In the genomic region with DNA sequence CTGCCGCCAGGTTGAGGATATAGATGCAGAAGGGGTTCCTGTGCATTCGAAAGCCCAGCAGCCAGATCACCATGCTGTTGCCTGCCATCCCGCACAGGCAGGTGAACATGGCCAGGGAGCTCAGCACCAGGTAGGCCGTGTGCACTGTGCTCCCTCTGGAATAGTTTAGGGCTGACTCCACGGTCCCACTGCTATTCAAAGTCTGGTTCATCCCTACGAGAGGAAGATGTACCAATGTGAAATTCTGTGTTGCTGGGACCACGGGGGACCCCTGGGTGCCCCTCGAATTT, we compare ENCODE assay signal across 1 cellular context.
TF ChIP-seq lines count a peak whose summit lies in the region.

A gene with protein sequence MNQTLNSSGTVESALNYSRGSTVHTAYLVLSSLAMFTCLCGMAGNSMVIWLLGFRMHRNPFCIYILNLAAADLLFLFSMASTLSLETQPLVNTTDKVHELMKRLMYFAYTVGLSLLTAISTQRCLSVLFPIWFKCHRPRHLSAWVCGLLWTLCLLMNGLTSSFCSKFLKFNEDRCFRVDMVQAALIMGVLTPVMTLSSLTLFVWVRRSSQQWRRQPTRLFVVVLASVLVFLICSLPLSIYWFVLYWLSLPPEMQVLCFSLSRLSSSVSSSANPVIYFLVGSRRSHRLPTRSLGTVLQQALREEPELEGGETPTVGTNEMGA (minus strand): TSS at position 211 of the 290 bp plus-strand sequence. CDS start 0 bp downstream, at position 211.

TF ChIP-seq in H1, 55 proteins besides CTCF, POLR2A, EP300 and RAD21:
- TF ChIP-seq KDM1A (IDR thresholded peaks at IDR 0.05; ENCODE audit: borderline replicate concordance, low read length) (no peak), TEAD4 (IDR thresholded peaks at IDR 0.05; ENCODE audit: low read depth, low read length) (no peak), GTF2F1 (IDR thresholded peaks at IDR 0.05; ENCODE audit: borderline replicate concordance, low read depth, low read length) (no peak), CHD1 (IDR thresholded peaks at IDR 0.05; ENCODE audit: low read depth, low read length) (no peak), SIN3A (conservative IDR thresholded peaks at IDR 0.05 in 1 of 2, IDR thresholded peaks at IDR 0.05 in 1 of 2; ENCODE audit: low read depth in 1 of 2, low read length in 2 of 2) (no peak), SP1 (IDR thresholded peaks at IDR 0.05; ENCODE audit: low read depth, low read length) (no peak), CHD7 (IDR thresholded peaks at IDR 0.05; ENCODE audit: insufficient replicate concordance, low read length) (no peak)
